25 cellular contexts compared by ENCODE assay signal in the genomic region with DNA sequence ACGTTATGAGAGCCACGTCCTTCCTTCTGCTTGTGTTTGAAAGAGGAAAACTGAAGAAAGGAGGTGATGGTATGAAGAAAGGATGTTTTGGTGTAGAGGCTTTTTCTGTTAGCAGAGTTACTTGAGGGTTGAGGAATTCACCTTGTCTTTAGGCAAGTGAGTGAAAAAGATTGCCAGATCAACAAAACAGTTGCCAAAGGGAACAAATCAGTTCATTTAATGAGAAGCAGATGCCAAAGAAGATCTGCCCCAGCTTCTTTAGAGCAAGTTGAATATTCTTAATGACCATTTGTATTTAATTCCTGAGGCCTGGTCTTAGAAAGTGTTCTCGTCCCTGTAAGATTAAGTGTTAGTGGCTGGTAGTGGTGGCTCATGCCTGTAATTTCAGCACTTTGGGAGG.
"Had no signal": no experiment of that assay in that cellular context is flagged by ENCODE, and none has a peak within 500 bp of the region (broad histone marks: within the 10 kb centered on the region; RNA-seq: fewer than 3 reads in every experiment).

No MANE protein-coding gene starts in this region.

- ATAC-seq: foreskin keratinocyte, heart left ventricle, left colon, right cardiac atrium had no signal

- H3K27ac ChIP-seq: esophagus muscularis mucosa, foreskin keratinocyte, heart left ventricle, transverse colon, VCaP had no signal

- DNase-seq: activated CD4-positive, alpha-beta memory T cell treated with anti-CD3 and anti-CD28 coated beads for 36 hours; activated CD4-positive, alpha-beta T cell treated with anti-CD3 and anti-CD28 coated beads for 48 hours; activated CD8-positive, alpha-beta memory T cell treated with anti-CD3 and anti-CD28 coated beads, Interleukin-2, amount 50 U/mL, for 48 hours; activated gamma-delta T cell treated with Interleukin-2 at 50 U/mL for 16 hours; activated naive CD4-positive, alpha-beta T cell treated with anti-CD3 and anti-CD28 coated beads, Interleukin-2, amount 50 U/mL, for 16 hours; activated T-cell treated with anti-CD3 and anti-CD28 coated beads, Interleukin-2, amount 50 U/mL, for 24 hours; amygdala; dermis blood vessel endothelial cell; effector CD4-positive, alpha-beta T cell; foreskin keratinocyte; heart left ventricle; hypothalamus; immature natural killer cell; kidney; left colon; mammary epithelial cell; posterior cingulate gyrus; right cardiac atrium; stimulated activated CD4-positive, alpha-beta T cell treated with anti-CD3 and anti-CD28 coated beads, Interleukin-15, amount 100 ng/mL, for 24 hours; stimulated activated CD4-positive, alpha-beta T cell treated with anti-CD3 and anti-CD28 coated beads, Interleukin-2, amount 100 ng/mL, for 24 hours; stimulated activated naive CD4-positive, alpha-beta T cell; T-helper 9 cell; transverse colon had no signal

- H3K36me3 ChIP-seq: esophagus muscularis mucosa, heart left ventricle, transverse colon had no signal

- H3K4me3 ChIP-seq: esophagus muscularis mucosa, heart left ventricle, transverse colon had no signal

- H3K9me3 ChIP-seq: esophagus muscularis mucosa, heart left ventricle, transverse colon had no signal

- H3K27me3 ChIP-seq: esophagus muscularis mucosa, foreskin keratinocyte had no signal
